ENCODE assay signal across 1 cellular context in the genomic region with DNA sequence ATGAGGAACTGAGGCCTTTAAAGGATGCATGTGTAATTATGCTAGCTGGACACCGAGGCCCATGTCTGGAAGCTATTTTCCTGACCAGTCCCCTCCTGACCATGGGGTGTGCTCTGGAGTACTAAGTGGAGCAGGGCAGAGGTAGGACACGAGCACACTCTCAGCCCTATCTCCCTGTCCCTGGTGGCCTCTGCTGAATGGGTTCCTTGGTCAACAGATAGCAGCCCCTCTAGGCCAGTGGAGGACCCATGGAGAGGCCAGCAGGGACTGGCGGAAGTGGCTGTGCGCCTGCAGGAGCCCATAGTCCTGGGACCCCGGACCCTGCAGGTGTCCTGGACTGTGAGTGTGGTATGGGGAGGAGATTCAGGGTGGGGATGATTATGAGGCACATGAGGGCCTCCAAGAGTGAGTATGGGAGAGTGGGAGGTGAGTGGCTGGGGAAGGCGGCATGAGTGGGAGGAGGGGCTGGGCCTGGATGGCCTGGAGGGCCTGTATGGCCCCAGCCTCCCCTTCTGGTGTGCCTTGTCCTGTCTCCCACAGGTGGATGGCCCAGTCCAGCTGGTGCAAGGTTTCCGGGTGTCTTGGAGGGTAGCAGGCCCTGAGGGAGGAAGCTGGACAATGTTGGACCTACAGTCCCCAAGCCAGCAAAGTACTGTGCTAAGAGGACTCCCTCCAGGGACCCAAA.
TF ChIP-seq lines count a peak whose summit lies in the region.

No MANE protein-coding gene starts in this region.

TF ChIP-seq in HCT116, 20 proteins besides CTCF, POLR2A, EP300 and RAD21:
- TF ChIP-seq SIN3A (IDR thresholded peaks at IDR 0.05; ENCODE audit: low read depth) = no peak
- TF ChIP-seq, protein P1, sequence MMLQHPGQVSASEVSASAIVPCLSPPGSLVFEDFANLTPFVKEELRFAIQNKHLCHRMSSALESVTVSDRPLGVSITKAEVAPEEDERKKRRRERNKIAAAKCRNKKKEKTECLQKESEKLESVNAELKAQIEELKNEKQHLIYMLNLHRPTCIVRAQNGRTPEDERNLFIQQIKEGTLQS (IDR thresholded peaks at IDR 0.05) = no peak
- no peak for TF ChIP-seq YY1 (IDR thresholded peaks at IDR 0.05; ENCODE audit: extremely low read depth, insufficient replicate concordance, low read depth, low read length)
- TF ChIP-seq SRF (IDR thresholded peaks at IDR 0.05; ENCODE audit: low read depth) = no peak
- TF ChIP-seq POLR2AphosphoS5 (IDR thresholded peaks at IDR 0.05; ENCODE audit: low read depth, low read length) = no peak
- TF ChIP-seq EZH2phosphoT487 (IDR thresholded peaks at IDR 0.05; ENCODE audit: borderline replicate concordance) = no peak
- no peak for TF ChIP-seq FOSL1 (IDR thresholded peaks at IDR 0.05; ENCODE audit: low read depth)
- no peak for TF ChIP-seq EGR1 (IDR thresholded peaks at IDR 0.05; ENCODE audit: low read depth)
- TF ChIP-seq SP1 (IDR thresholded peaks at IDR 0.05; ENCODE audit: low read depth) = no peak
- no peak for TF ChIP-seq ZNF274 (IDR thresholded peaks at IDR 0.05; ENCODE audit: low read depth, low read length)
